Comparison of ENCODE assay signal across 8 cellular contexts in the genomic region with DNA sequence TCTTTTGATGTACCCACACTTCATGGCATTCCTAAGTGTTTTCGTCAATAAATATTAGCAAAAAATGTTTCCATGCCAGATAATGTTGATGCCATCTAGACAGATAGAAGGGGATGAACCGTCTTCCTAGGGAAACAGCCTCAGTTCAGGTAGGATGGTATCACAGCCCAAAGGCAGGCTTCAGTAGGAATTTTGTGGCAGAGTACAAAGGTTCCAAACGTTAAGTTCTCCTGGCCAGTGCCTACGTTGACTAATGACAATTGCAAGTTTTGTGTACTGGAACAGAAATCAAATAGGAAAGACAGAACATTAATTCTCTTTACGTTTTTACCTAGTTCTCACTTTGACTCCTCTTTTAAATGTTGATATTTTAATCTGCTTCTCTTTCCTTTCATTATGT.
"Had no signal": no experiment of that assay in that cellular context is flagged by ENCODE, and none has a peak within 500 bp of the region (broad histone marks: within the 10 kb centered on the region; RNA-seq: fewer than 3 reads in every experiment).

No MANE protein-coding gene starts in this region.

- H3K4me3 ChIP-seq: GM23338, K562 had no signal

- H3K4me3 Mint-ChIP-seq: GM23338, H9 had no signal

- H2AFZ ChIP-seq: GM23338 had no signal

- DNase-seq: H9, HCEC 1CT, IMR-90 had no signal

- ATAC-seq: GM23338, K562 had no signal

- FAIRE-seq: H1, H54, K562 had no signal

- H3K27ac ChIP-seq: HL-60 had no signal

- H3K27ac Mint-ChIP-seq: GM23338, H9 had no signal

- H3K4me1 Mint-ChIP-seq: GM23338, H9 had no signal

- H3K4me2 ChIP-seq: GM23338 had no signal
